In genomic region chr6:15269619-15270018, GRCh38 we compare ENCODE assay signal across 1 cellular context.
TF ChIP-seq lines count a peak whose summit lies in the region.

No MANE protein-coding gene starts in this region.

TF ChIP-seq in GM23338, 12 proteins besides CTCF, POLR2A, EP300 and RAD21 (continued from another document):
- TF ChIP-seq, protein P1, sequence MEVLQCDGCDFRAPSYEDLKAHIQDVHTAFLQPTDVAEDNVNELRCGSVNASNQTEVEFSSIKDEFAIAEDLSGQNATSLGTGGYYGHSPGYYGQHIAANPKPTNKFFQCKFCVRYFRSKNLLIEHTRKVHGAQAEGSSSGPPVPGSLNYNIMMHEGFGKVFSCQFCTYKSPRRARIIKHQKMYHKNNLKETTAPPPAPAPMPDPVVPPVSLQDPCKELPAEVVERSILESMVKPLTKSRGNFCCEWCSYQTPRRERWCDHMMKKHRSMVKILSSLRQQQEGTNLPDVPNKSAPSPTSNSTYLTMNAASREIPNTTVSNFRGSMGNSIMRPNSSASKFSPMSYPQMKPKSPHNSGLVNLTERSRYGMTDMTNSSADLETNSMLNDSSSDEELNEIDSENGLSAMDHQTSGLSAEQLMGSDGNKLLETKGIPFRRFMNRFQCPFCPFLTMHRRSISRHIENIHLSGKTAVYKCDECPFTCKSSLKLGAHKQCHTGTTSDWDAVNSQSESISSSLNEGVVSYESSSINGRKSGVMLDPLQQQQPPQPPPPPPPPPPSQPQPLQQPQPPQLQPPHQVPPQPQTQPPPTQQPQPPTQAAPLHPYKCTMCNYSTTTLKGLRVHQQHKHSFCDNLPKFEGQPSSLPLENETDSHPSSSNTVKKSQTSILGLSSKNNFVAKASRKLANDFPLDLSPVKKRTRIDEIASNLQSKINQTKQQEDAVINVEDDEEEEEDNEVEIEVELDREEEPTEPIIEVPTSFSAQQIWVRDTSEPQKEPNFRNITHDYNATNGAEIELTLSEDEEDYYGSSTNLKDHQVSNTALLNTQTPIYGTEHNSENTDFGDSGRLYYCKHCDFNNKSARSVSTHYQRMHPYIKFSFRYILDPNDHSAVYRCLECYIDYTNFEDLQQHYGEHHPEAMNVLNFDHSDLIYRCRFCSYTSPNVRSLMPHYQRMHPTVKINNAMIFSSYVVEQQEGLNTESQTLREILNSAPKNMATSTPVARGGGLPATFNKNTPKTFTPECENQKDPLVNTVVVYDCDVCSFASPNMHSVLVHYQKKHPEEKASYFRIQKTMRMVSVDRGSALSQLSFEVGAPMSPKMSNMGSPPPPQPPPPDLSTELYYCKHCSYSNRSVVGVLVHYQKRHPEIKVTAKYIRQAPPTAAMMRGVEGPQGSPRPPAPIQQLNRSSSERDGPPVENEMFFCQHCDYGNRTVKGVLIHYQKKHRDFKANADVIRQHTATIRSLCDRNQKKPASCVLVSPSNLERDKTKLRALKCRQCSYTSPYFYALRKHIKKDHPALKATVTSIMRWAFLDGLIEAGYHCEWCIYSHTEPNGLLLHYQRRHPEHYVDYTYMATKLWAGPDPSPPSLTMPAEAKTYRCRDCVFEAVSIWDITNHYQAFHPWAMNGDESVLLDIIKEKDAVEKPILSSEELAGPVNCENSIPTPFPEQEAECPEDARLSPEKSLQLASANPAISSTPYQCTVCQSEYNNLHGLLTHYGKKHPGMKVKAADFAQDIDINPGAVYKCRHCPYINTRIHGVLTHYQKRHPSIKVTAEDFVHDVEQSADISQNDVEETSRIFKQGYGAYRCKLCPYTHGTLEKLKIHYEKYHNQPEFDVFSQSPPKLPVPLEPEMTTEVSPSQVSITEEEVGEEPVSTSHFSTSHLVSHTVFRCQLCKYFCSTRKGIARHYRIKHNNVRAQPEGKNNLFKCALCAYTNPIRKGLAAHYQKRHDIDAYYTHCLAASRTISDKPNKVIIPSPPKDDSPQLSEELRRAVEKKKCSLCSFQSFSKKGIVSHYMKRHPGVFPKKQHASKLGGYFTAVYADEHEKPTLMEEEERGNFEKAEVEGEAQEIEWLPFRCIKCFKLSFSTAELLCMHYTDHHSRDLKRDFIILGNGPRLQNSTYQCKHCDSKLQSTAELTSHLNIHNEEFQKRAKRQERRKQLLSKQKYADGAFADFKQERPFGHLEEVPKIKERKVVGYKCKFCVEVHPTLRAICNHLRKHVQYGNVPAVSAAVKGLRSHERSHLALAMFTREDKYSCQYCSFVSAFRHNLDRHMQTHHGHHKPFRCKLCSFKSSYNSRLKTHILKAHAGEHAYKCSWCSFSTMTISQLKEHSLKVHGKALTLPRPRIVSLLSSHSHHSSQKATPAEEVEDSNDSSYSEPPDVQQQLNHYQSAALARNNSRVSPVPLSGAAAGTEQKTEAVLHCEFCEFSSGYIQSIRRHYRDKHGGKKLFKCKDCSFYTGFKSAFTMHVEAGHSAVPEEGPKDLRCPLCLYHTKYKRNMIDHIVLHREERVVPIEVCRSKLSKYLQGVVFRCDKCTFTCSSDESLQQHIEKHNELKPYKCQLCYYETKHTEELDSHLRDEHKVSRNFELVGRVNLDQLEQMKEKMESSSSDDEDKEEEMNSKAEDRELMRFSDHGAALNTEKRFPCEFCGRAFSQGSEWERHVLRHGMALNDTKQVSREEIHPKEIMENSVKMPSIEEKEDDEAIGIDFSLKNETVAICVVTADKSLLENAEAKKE (CRISPR knock-in tag; IDR thresholded peaks at IDR 0.05): no peak
- TF ChIP-seq NANOG (IDR thresholded peaks at IDR 0.05; ENCODE audit: borderline replicate concordance) (no peak), EZH2 (IDR thresholded peaks at IDR 0.05; ENCODE audit: low read depth, unreplicated experiment) (no peak), ZNF114 (CRISPR knock-in tag; IDR thresholded peaks at IDR 0.05) (no peak), ZNF331 (CRISPR knock-in tag; IDR thresholded peaks at IDR 0.05; ENCODE audit: low read depth) (no peak), REST (IDR thresholded peaks at IDR 0.05; ENCODE audit: unreplicated experiment) (no peak), EZH2phosphoT487 (IDR thresholded peaks at IDR 0.05; ENCODE audit: unreplicated experiment) (no peak), POLR2AphosphoS5 (IDR thresholded peaks at IDR 0.05; ENCODE audit: low read depth) (no peak), STAT1 (IDR thresholded peaks at IDR 0.05; ENCODE audit: unreplicated experiment) (no peak), JUNB (IDR thresholded peaks at IDR 0.05; ENCODE audit: unreplicated experiment) (no peak)
- TF ChIP-seq, protein P2, sequence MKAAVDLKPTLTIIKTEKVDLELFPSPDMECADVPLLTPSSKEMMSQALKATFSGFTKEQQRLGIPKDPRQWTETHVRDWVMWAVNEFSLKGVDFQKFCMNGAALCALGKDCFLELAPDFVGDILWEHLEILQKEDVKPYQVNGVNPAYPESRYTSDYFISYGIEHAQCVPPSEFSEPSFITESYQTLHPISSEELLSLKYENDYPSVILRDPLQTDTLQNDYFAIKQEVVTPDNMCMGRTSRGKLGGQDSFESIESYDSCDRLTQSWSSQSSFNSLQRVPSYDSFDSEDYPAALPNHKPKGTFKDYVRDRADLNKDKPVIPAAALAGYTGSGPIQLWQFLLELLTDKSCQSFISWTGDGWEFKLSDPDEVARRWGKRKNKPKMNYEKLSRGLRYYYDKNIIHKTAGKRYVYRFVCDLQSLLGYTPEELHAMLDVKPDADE (IDR thresholded peaks at IDR 0.05): no peak
